Comparison of ENCODE assay signal across 2 cellular contexts in genomic region chr9:41229408-41230401, GRCh38.
A peak's percentile ranks its signal among the peaks of the same experiment; 100 is the strongest.
TF ChIP-seq lines count a peak whose summit lies in the region.

No MANE protein-coding gene starts in this region.

TF ChIP-seq in IMR-90, 13 proteins besides CTCF, POLR2A, EP300 and RAD21 (continued from another document):
- no peak for TF ChIP-seq RFX5 (IDR thresholded peaks at IDR 0.05; ENCODE audit: low read depth, low read length)
- no peak for TF ChIP-seq MXI1 (IDR thresholded peaks at IDR 0.05; ENCODE audit: borderline replicate concordance, low read depth, low read length)
TF ChIP-seq in IMR-90: peak in this region for 0.

TF ChIP-seq in endothelial cell of umbilical vein, 7 proteins besides CTCF, POLR2A, EP300 and RAD21 (continued from another document):
- TF ChIP-seq GATA2 (IDR thresholded peaks at IDR 0.05; ENCODE audit: insufficient read depth, insufficient read length, low read depth, low read length) (no peak), MYC (IDR thresholded peaks at IDR 0.05; ENCODE audit: low read depth, low read length) (peak; percentile 1), EZH2 (IDR thresholded peaks at IDR 0.05; ENCODE audit: borderline replicate concordance, low read depth, low read length, severe bottlenecking) (no peak)
